1 cellular context compared by ENCODE assay signal in the genomic region with DNA sequence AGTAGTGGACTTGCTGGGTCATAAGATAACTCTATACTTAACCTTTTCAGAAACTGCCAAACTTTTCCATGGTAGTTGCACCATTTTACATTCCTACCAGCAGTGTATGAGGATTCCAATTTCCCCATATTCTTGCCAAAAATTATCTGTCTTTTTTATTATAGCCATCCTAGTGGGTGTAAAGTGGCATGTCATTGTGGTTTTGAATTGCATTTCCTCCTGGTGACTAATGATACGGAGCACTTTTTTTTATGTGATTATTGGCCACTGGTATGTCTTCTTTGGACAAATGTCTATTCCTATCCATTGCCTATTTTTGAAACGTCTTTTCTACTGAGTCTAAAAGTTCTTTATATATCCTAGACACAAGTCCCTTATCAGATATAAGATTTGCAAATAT.
TF ChIP-seq lines count a peak whose summit lies in the region.

No MANE protein-coding gene starts in this region.

TF ChIP-seq in K562, 482 proteins besides CTCF, POLR2A, EP300 and RAD21 (continued from another document):
- TF ChIP-seq, protein P1, sequence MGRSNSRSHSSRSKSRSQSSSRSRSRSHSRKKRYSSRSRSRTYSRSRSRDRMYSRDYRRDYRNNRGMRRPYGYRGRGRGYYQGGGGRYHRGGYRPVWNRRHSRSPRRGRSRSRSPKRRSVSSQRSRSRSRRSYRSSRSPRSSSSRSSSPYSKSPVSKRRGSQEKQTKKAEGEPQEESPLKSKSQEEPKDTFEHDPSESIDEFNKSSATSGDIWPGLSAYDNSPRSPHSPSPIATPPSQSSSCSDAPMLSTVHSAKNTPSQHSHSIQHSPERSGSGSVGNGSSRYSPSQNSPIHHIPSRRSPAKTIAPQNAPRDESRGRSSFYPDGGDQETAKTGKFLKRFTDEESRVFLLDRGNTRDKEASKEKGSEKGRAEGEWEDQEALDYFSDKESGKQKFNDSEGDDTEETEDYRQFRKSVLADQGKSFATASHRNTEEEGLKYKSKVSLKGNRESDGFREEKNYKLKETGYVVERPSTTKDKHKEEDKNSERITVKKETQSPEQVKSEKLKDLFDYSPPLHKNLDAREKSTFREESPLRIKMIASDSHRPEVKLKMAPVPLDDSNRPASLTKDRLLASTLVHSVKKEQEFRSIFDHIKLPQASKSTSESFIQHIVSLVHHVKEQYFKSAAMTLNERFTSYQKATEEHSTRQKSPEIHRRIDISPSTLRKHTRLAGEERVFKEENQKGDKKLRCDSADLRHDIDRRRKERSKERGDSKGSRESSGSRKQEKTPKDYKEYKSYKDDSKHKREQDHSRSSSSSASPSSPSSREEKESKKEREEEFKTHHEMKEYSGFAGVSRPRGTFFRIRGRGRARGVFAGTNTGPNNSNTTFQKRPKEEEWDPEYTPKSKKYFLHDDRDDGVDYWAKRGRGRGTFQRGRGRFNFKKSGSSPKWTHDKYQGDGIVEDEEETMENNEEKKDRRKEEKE (IDR thresholded peaks at IDR 0.05; ENCODE audit: borderline replicate concordance in 1 of 2, control insufficient read depth in 1 of 2, low read depth in 2 of 2, low read length in 1 of 2): no peak
- no peak for TF ChIP-seq NFATC3 (IDR thresholded peaks at IDR 0.05)
- no peak for TF ChIP-seq LCOR (CRISPR knock-in tag; IDR thresholded peaks at IDR 0.05)
- peak; percentile 48; the same call in 1 of the 2 replicates for TF ChIP-seq ZNF384 (IDR thresholded peaks at IDR 0.05; ENCODE audit: low read depth, low read length)
- TF ChIP-seq, protein P2, sequence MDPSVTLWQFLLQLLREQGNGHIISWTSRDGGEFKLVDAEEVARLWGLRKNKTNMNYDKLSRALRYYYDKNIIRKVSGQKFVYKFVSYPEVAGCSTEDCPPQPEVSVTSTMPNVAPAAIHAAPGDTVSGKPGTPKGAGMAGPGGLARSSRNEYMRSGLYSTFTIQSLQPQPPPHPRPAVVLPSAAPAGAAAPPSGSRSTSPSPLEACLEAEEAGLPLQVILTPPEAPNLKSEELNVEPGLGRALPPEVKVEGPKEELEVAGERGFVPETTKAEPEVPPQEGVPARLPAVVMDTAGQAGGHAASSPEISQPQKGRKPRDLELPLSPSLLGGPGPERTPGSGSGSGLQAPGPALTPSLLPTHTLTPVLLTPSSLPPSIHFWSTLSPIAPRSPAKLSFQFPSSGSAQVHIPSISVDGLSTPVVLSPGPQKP (CRISPR knock-in tag; IDR thresholded peaks at IDR 0.05): no peak
- TF ChIP-seq, protein P3, sequence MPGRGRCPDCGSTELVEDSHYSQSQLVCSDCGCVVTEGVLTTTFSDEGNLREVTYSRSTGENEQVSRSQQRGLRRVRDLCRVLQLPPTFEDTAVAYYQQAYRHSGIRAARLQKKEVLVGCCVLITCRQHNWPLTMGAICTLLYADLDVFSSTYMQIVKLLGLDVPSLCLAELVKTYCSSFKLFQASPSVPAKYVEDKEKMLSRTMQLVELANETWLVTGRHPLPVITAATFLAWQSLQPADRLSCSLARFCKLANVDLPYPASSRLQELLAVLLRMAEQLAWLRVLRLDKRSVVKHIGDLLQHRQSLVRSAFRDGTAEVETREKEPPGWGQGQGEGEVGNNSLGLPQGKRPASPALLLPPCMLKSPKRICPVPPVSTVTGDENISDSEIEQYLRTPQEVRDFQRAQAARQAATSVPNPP (IDR thresholded peaks at IDR 0.05; ENCODE audit: borderline replicate concordance, insufficient read depth, insufficient read length): no peak
- no peak for TF ChIP-seq ZNF134 (CRISPR knock-in tag; conservative IDR thresholded peaks at IDR 0.05)
- TF ChIP-seq, protein P4, sequence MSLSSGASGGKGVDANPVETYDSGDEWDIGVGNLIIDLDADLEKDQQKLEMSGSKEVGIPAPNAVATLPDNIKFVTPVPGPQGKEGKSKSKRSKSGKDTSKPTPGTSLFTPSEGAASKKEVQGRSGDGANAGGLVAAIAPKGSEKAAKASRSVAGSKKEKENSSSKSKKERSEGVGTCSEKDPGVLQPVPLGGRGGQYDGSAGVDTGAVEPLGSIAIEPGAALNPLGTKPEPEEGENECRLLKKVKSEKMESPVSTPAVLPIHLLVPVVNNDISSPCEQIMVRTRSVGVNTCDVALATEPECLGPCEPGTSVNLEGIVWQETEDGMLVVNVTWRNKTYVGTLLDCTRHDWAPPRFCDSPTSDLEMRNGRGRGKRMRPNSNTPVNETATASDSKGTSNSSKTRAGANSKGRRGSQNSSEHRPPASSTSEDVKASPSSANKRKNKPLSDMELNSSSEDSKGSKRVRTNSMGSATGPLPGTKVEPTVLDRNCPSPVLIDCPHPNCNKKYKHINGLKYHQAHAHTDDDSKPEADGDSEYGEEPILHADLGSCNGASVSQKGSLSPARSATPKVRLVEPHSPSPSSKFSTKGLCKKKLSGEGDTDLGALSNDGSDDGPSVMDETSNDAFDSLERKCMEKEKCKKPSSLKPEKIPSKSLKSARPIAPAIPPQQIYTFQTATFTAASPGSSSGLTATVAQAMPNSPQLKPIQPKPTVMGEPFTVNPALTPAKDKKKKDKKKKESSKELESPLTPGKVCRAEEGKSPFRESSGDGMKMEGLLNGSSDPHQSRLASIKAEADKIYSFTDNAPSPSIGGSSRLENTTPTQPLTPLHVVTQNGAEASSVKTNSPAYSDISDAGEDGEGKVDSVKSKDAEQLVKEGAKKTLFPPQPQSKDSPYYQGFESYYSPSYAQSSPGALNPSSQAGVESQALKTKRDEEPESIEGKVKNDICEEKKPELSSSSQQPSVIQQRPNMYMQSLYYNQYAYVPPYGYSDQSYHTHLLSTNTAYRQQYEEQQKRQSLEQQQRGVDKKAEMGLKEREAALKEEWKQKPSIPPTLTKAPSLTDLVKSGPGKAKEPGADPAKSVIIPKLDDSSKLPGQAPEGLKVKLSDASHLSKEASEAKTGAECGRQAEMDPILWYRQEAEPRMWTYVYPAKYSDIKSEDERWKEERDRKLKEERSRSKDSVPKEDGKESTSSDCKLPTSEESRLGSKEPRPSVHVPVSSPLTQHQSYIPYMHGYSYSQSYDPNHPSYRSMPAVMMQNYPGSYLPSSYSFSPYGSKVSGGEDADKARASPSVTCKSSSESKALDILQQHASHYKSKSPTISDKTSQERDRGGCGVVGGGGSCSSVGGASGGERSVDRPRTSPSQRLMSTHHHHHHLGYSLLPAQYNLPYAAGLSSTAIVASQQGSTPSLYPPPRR (CRISPR knock-in tag; IDR thresholded peaks at IDR 0.05; ENCODE audit: borderline replicate concordance): no peak
- no peak for TF ChIP-seq ESRRB (CRISPR knock-in tag; IDR thresholded peaks at IDR 0.05; ENCODE audit: borderline replicate concordance)
- TF ChIP-seq, protein P5, sequence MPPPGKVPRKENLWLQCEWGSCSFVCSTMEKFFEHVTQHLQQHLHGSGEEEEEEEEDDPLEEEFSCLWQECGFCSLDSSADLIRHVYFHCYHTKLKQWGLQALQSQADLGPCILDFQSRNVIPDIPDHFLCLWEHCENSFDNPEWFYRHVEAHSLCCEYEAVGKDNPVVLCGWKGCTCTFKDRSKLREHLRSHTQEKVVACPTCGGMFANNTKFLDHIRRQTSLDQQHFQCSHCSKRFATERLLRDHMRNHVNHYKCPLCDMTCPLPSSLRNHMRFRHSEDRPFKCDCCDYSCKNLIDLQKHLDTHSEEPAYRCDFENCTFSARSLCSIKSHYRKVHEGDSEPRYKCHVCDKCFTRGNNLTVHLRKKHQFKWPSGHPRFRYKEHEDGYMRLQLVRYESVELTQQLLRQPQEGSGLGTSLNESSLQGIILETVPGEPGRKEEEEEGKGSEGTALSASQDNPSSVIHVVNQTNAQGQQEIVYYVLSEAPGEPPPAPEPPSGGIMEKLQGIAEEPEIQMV (tag; conservative IDR thresholded peaks at IDR 0.05; ENCODE audit: low read depth): no peak
- TF ChIP-seq RFX7 (CRISPR knock-in tag; IDR thresholded peaks at IDR 0.05): no peak
- no peak for TF ChIP-seq SIRT6 (IDR thresholded peaks at IDR 0.05; ENCODE audit: low read depth, low read length)
- TF ChIP-seq LARP7 (IDR thresholded peaks at IDR 0.05): no peak
- no peak for TF ChIP-seq FIP1L1 (IDR thresholded peaks at IDR 0.05; ENCODE audit: low read depth, low read length, poor library complexity, severe bottlenecking)
- TF ChIP-seq GABPA (tag; conservative IDR thresholded peaks at IDR 0.05; ENCODE audit: low read depth): no peak
- no peak for TF ChIP-seq GATAD2B (IDR thresholded peaks at IDR 0.05; ENCODE audit: borderline replicate concordance)
